ENCODE assay signal across 1 cellular context in the genomic region with DNA sequence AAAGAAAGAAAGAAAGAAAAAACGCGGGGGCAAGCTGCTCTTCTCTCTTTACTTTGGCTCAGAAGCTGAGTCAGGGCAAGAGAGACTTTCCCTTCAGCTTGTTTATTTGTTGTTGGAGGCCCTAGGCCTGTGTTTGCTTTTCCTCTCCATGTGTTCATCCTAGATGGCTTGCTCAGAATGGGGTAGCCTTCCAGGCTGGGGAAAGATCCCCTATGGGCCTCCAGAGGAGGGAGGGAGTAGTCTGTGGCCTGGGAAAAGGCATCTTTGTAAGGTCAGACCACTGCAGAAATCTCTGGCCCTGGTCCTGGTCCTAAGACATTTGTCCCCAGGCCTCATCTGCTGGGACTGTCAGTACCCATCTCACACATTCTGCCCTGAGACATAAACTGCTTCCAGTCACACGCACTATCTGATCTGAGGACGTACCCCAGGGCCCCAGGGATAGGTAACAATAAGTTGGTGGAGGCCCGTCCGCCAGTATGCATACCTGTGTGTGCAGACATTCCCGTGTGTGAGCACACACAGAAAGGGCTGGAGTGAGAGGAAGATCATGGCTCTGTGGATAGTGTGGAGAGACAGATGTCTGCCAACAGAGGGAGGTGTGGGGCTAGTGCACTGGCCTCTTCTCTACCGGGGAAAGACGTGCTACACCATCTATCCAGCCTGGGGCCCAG.
TF ChIP-seq lines count a peak whose summit lies in the region.

No MANE protein-coding gene starts in this region.

TF ChIP-seq in GM23338, 12 proteins besides CTCF, POLR2A, EP300 and RAD21:
- TF ChIP-seq, protein P1, sequence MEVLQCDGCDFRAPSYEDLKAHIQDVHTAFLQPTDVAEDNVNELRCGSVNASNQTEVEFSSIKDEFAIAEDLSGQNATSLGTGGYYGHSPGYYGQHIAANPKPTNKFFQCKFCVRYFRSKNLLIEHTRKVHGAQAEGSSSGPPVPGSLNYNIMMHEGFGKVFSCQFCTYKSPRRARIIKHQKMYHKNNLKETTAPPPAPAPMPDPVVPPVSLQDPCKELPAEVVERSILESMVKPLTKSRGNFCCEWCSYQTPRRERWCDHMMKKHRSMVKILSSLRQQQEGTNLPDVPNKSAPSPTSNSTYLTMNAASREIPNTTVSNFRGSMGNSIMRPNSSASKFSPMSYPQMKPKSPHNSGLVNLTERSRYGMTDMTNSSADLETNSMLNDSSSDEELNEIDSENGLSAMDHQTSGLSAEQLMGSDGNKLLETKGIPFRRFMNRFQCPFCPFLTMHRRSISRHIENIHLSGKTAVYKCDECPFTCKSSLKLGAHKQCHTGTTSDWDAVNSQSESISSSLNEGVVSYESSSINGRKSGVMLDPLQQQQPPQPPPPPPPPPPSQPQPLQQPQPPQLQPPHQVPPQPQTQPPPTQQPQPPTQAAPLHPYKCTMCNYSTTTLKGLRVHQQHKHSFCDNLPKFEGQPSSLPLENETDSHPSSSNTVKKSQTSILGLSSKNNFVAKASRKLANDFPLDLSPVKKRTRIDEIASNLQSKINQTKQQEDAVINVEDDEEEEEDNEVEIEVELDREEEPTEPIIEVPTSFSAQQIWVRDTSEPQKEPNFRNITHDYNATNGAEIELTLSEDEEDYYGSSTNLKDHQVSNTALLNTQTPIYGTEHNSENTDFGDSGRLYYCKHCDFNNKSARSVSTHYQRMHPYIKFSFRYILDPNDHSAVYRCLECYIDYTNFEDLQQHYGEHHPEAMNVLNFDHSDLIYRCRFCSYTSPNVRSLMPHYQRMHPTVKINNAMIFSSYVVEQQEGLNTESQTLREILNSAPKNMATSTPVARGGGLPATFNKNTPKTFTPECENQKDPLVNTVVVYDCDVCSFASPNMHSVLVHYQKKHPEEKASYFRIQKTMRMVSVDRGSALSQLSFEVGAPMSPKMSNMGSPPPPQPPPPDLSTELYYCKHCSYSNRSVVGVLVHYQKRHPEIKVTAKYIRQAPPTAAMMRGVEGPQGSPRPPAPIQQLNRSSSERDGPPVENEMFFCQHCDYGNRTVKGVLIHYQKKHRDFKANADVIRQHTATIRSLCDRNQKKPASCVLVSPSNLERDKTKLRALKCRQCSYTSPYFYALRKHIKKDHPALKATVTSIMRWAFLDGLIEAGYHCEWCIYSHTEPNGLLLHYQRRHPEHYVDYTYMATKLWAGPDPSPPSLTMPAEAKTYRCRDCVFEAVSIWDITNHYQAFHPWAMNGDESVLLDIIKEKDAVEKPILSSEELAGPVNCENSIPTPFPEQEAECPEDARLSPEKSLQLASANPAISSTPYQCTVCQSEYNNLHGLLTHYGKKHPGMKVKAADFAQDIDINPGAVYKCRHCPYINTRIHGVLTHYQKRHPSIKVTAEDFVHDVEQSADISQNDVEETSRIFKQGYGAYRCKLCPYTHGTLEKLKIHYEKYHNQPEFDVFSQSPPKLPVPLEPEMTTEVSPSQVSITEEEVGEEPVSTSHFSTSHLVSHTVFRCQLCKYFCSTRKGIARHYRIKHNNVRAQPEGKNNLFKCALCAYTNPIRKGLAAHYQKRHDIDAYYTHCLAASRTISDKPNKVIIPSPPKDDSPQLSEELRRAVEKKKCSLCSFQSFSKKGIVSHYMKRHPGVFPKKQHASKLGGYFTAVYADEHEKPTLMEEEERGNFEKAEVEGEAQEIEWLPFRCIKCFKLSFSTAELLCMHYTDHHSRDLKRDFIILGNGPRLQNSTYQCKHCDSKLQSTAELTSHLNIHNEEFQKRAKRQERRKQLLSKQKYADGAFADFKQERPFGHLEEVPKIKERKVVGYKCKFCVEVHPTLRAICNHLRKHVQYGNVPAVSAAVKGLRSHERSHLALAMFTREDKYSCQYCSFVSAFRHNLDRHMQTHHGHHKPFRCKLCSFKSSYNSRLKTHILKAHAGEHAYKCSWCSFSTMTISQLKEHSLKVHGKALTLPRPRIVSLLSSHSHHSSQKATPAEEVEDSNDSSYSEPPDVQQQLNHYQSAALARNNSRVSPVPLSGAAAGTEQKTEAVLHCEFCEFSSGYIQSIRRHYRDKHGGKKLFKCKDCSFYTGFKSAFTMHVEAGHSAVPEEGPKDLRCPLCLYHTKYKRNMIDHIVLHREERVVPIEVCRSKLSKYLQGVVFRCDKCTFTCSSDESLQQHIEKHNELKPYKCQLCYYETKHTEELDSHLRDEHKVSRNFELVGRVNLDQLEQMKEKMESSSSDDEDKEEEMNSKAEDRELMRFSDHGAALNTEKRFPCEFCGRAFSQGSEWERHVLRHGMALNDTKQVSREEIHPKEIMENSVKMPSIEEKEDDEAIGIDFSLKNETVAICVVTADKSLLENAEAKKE (CRISPR knock-in tag; IDR thresholded peaks at IDR 0.05), result no peak
- TF ChIP-seq ZNF114 (CRISPR knock-in tag; IDR thresholded peaks at IDR 0.05) (no peak), ZNF331 (CRISPR knock-in tag; IDR thresholded peaks at IDR 0.05; ENCODE audit: low read depth) (no peak), CREB1 (CRISPR knock-in tag; IDR thresholded peaks at IDR 0.05; ENCODE audit: low read depth) (no peak), POLR2AphosphoS5 (IDR thresholded peaks at IDR 0.05; ENCODE audit: low read depth) (no peak), EZH2phosphoT487 (IDR thresholded peaks at IDR 0.05; ENCODE audit: unreplicated experiment) (no peak), STAT1 (IDR thresholded peaks at IDR 0.05; ENCODE audit: unreplicated experiment) (no peak), EZH2 (IDR thresholded peaks at IDR 0.05; ENCODE audit: low read depth, unreplicated experiment) (no peak), JUNB (IDR thresholded peaks at IDR 0.05; ENCODE audit: unreplicated experiment) (no peak), NANOG (IDR thresholded peaks at IDR 0.05; ENCODE audit: borderline replicate concordance) (no peak)
- TF ChIP-seq, protein P2, sequence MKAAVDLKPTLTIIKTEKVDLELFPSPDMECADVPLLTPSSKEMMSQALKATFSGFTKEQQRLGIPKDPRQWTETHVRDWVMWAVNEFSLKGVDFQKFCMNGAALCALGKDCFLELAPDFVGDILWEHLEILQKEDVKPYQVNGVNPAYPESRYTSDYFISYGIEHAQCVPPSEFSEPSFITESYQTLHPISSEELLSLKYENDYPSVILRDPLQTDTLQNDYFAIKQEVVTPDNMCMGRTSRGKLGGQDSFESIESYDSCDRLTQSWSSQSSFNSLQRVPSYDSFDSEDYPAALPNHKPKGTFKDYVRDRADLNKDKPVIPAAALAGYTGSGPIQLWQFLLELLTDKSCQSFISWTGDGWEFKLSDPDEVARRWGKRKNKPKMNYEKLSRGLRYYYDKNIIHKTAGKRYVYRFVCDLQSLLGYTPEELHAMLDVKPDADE (IDR thresholded peaks at IDR 0.05), result no peak
- TF ChIP-seq, protein P3, sequence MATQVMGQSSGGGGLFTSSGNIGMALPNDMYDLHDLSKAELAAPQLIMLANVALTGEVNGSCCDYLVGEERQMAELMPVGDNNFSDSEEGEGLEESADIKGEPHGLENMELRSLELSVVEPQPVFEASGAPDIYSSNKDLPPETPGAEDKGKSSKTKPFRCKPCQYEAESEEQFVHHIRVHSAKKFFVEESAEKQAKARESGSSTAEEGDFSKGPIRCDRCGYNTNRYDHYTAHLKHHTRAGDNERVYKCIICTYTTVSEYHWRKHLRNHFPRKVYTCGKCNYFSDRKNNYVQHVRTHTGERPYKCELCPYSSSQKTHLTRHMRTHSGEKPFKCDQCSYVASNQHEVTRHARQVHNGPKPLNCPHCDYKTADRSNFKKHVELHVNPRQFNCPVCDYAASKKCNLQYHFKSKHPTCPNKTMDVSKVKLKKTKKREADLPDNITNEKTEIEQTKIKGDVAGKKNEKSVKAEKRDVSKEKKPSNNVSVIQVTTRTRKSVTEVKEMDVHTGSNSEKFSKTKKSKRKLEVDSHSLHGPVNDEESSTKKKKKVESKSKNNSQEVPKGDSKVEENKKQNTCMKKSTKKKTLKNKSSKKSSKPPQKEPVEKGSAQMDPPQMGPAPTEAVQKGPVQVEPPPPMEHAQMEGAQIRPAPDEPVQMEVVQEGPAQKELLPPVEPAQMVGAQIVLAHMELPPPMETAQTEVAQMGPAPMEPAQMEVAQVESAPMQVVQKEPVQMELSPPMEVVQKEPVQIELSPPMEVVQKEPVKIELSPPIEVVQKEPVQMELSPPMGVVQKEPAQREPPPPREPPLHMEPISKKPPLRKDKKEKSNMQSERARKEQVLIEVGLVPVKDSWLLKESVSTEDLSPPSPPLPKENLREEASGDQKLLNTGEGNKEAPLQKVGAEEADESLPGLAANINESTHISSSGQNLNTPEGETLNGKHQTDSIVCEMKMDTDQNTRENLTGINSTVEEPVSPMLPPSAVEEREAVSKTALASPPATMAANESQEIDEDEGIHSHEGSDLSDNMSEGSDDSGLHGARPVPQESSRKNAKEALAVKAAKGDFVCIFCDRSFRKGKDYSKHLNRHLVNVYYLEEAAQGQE (IDR thresholded peaks at IDR 0.05; ENCODE audit: unreplicated experiment), result no peak
